In genomic region chr19:1248454-1249297, GRCh38 we compare ENCODE assay signal across 8 cellular contexts. TPM values are rescaled to one million over a fixed set of nuclear protein-coding genes. Genes with fewer than 3 reads are reported as not detected.
DNase-seq lines count a peak whose midpoint lies in the region; ATAC-seq and TF ChIP-seq lines count a peak whose summit lies in the region.

Gene MIDN (plus strand): TSS chr19:1248583. CDS start chr19:1250297, 1,714 bp downstream.

- ATAC-seq in GM18517 (IDR thresholded peaks at IDR 0.05; ENCODE audit: unreplicated experiment), result peak; percentile 26
- peak; percentile 12 for ATAC-seq in HG03060 (IDR thresholded peaks at IDR 0.05; ENCODE audit: low read depth, unreplicated experiment)
- ATAC-seq in mucosa of descending colon, result peak; percentile 36

- peaks cover 61% of the 10 kb centered on the region for H3K4me1 ChIP-seq in mucosa of descending colon (ENCODE audit: low read depth)

- DNase-seq in AG08395 (ENCODE audit: low spot score) (peak; percentile 81), NCI-H69 (lab: John Stamatoyannopoulos, UW) (peak; percentile 94), epithelial cell of esophagus (ENCODE audit: low read depth) (peak; percentile 88), mucosa of descending colon (peak; percentile 87 to 93 (median 91))
- peak; percentile 88 for DNase-seq in activated CD8-positive, alpha-beta memory T cell treated with anti-CD3 and anti-CD28 coated beads, Interleukin-2, amount 50 U/mL, for 4 hours
- DNase-seq in stimulated activated CD8-positive, alpha-beta memory T cell treated with anti-CD3 and anti-CD28 coated beads, Interleukin-7, amount 100 ng/mL, for 48 hours (ENCODE audit: extremely low read depth in 1 of 2, low read depth in 1 of 2), result peak; percentile 64 to 70

- intact Hi-C loops in mucosa of descending colon (cut with DNase I, micrococcal nuclease), result no loop called here

- H3K4me3 ChIP-seq in epithelial cell of esophagus (ENCODE audit: low read length), result peak within 1 kb of the TSS; percentile 65
- peak within 1 kb of the TSS; percentile 51 for H3K4me3 ChIP-seq in mucosa of descending colon

- TF ChIP-seq CTCF in epithelial cell of esophagus (IDR thresholded peaks at IDR 0.05; ENCODE audit: insufficient read depth, low read depth, low read length, missing control alignments) (peak; percentile 31), mucosa of descending colon (IDR thresholded peaks at IDR 0.05) (peak; percentile 73)

- H3K36me3 ChIP-seq in mucosa of descending colon (ENCODE audit: low read depth), result no peaks in the 10 kb centered on the region

- H3K9me3 ChIP-seq in mucosa of descending colon, result no peaks in the 10 kb centered on the region

RNA-seq across cellular contexts. Expression of gene MIDN, which starts in this region (rescaled TPM):
- 100 to 1,000 TPM; 136 to 251 (median 213) TPM for total RNA-seq in mucosa of descending colon

Comparison
In these comparisons a context has a peak if more than half of its experiments do, and no peak if none do; other contexts are left out.
1. Peak in every context shown above with its lines: DNase-seq, ATAC-seq and H3K4me3 ChIP-seq.